ENCODE assay signal across 7 cellular contexts in the genomic region with DNA sequence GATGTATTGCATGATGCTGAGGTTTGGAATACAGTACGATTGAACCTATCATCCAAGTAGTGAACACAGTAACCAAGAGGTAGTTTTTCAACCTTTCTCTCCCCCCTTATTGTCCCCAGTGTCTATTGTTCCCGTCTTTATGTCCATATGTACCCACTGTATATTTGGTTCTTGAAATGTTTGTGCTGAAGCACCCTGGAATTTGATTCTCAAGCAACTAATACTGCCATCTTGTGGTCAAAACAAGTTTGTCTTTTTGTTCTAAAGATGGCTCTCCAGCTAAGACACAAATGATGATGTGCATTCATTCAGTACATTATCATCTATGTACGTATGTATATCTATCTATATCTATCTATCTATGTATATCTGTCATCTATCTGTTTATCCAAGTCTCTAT. TPM values are rescaled to one million over a fixed set of nuclear protein-coding genes. Genes with fewer than 3 reads are reported as not detected.
DNase-seq lines count a peak whose midpoint lies in the region; ATAC-seq and TF ChIP-seq lines count a peak whose summit lies in the region.

No MANE protein-coding gene starts in this region.

- no peak overlapping the region for H3K4me3 ChIP-seq in HEK293 (ENCODE audit: low read depth, low read length)

- TF ChIP-seq CTCF in HEK293 (tag by site-specific recombination; IDR thresholded peaks at IDR 0.05): no peak

- CTCF ChIA-PET in HEK293 (lab: Yijun Ruan, JAX): interaction anchor here (0.6 to 4.3 kb wide), 21 partner anchors 9 to 1298 kb away, joined by 3 to 21 read pairs (median 4); a partner anchor contains a TSS

- peak; percentile 59 for ATAC-seq in left lobe of liver
- ATAC-seq in GM19023 (IDR thresholded peaks at IDR 0.05; ENCODE audit: unreplicated experiment): no peak

- no peaks in the 10 kb centered on the region for H3K4me1 ChIP-seq in HEK293 (ENCODE audit: control insufficient read depth, insufficient read depth, low read length)

- H3K36me3 ChIP-seq in HEK293 (ENCODE audit: control insufficient read depth in 2 of 2, insufficient read depth in 1 of 2, low read length in 2 of 2): no peaks in the 10 kb centered on the region

- no peaks in the 10 kb centered on the region for H3K9me3 ChIP-seq in HEK293 (ENCODE audit: control insufficient read depth, insufficient read depth, low read depth, low read length)

- POLR2A ChIA-PET in HEK293 (lab: Yijun Ruan, JAX): no interaction called here

- DNase-seq in GDM1 (lab: John Stamatoyannopoulos, UW): peak; percentile 4
- peak; percentile 70 for DNase-seq in NCI-H2171 treated with DMSO at 0.1 percent for 48 hours (lab: John Stamatoyannopoulos, UW)
- DNase-seq in astrocyte of the hippocampus (ENCODE audit: low read depth, low spot score): peak; percentile 53
- DNase-seq in left lobe of liver (ENCODE audit: low spot score): no peak
- DNase-seq in KG1 (lab: John Stamatoyannopoulos, UW): no peak

- H3K27ac ChIP-seq in HEK293 (ENCODE audit: extremely low read depth, low read depth, low read length): no peak overlapping the region

TF ChIP-seq in HEK293, 187 proteins besides CTCF, POLR2A, EP300 and RAD21:
- TF ChIP-seq ZNF654 (tag by site-specific recombination; IDR thresholded peaks at IDR 0.05; ENCODE audit: low read depth) (peak; percentile 71), GLIS1 (tag by site-specific recombination; IDR thresholded peaks at IDR 0.05) (no peak), ZNF211 (tag by site-specific recombination; IDR thresholded peaks at IDR 0.05; ENCODE audit: low read depth) (no peak)

RNA-seq across cellular contexts. Expression of a gene that starts 33.5 kb away (rescaled TPM):
- total RNA-seq in left lobe of liver: not detected

Comparison
In these comparisons a context has a peak if more than half of its experiments do, and no peak if none do; other contexts are left out.
1. DNase-seq: peak in GDM1 (single experiment), NCI-H2171 treated with DMSO at 0.1 percent for 48 hours (single experiment) and astrocyte of the hippocampus (single experiment); none in left lobe of liver (single experiment) and KG1 (single experiment).